ENCODE assay signal across 9 cellular contexts in the genomic region with DNA sequence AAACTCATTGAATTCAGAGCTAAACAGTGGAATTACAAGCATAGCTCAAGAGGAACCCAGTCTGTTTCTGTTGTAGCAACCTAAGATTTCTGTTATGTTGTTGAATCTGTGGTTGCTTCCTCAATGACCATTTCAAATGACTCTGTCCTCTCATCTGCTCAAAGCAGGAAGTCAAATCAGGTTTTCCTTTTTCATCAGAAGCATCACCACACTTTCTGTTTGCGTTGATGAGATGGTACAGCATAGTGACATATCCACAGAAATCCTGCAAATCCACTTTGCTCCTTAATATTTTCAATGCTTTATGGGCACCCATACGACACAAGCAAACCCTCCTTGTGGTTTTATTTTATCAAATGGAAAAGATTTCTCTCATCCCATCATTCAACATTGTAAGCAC. TPM values are rescaled to one million over a fixed set of nuclear protein-coding genes. Genes with fewer than 3 reads are reported as not detected.
DNase-seq lines count a peak whose midpoint lies in the region; ATAC-seq and TF ChIP-seq lines count a peak whose summit lies in the region.
"Had no signal": no experiment of that assay in that cellular context is flagged by ENCODE, and none has a peak within 500 bp of the region (broad histone marks: within the 10 kb centered on the region; RNA-seq: fewer than 3 reads in every experiment).

No MANE protein-coding gene starts in this region.

- H3K36me3 ChIP-seq in SJCRH30, result no peaks in the 10 kb centered on the region
- H3K36me3 ChIP-seq: heart left ventricle had no signal

- POLR2A ChIA-PET in activated CD4-positive, alpha-beta T cell treated with anti-CD3 and anti-CD28 coated beads, Interleukin-2, amount 10 ng/mL, durations not matched to agents 7 days and 5 days (lab: Charles Lee), result interaction anchor here (0.8 to 1.4 kb wide), 7 partner anchors 9 to 37 kb away, joined by 3 to 8 read pairs (median 3); a partner anchor contains a TSS

- peaks cover 56% of the 10 kb centered on the region for H3K4me1 Mint-ChIP-seq in activated CD4-positive, alpha-beta T cell treated with anti-CD3 and anti-CD28 coated beads, Interleukin-2, amount 10 ng/mL, durations not matched to agents 7 days and 5 days
- H3K4me1 Mint-ChIP-seq in activated naive CD4-positive, alpha-beta T cell treated with anti-CD3 and anti-CD28 coated beads, Interleukin-2, amount 10 ng/mL, durations not matched to agents 7 days and 5 days, result peaks cover 58% of the 10 kb centered on the region
- H3K4me1 Mint-ChIP-seq in stimulated activated memory B cell treated with anti-CD40 and anti-IgM and Interleukin-4, amounts not matched to agents 10 μg/mL and 1 μg/mL and 100 μg/mL, for 72 hours, result peaks cover 79% of the 10 kb centered on the region

- H3K4me1 ChIP-seq in SJCRH30, result no peaks in the 10 kb centered on the region

- peaks cover 2% of the 10 kb centered on the region for H3K9me3 Mint-ChIP-seq in activated CD4-positive, alpha-beta T cell treated with anti-CD3 and anti-CD28 coated beads, Interleukin-2, amount 10 ng/mL, durations not matched to agents 7 days and 5 days
- no peaks in the 10 kb centered on the region for H3K9me3 Mint-ChIP-seq in activated naive CD4-positive, alpha-beta T cell treated with anti-CD3 and anti-CD28 coated beads, Interleukin-2, amount 10 ng/mL, durations not matched to agents 7 days and 5 days
- no peaks in the 10 kb centered on the region for H3K9me3 Mint-ChIP-seq in stimulated activated memory B cell treated with anti-CD40 and anti-IgM and Interleukin-4, amounts not matched to agents 10 μg/mL and 1 μg/mL and 100 μg/mL, for 72 hours

- CTCF ChIA-PET in activated CD4-positive, alpha-beta T cell treated with anti-CD3 and anti-CD28 coated beads, Interleukin-2, amount 10 ng/mL, durations not matched to agents 7 days and 5 days (lab: Charles Lee), result interaction anchor here (1.1 to 2.6 kb wide), 4 partner anchors 9 to 22 kb away, joined by 3 to 12 read pairs (median 6); no protein-coding TSS in a partner anchor
- CTCF ChIA-PET in activated naive CD4-positive, alpha-beta T cell treated with anti-CD3 and anti-CD28 coated beads, Interleukin-2, amount 10 ng/mL, durations not matched to agents 7 days and 5 days (lab: Charles Lee), result interaction anchor here (0.9 to 2.0 kb wide), 6 partner anchors 10 to 37 kb away, joined by 3 to 5 read pairs (median 4); a partner anchor contains a TSS

- H3K27ac ChIP-seq in HL-60 (replicated peaks) (peak overlapping the region; percentile 77), SJCRH30 (no peak overlapping the region)

- H3K27ac Mint-ChIP-seq in activated CD4-positive, alpha-beta T cell treated with anti-CD3 and anti-CD28 coated beads, Interleukin-2, amount 10 ng/mL, durations not matched to agents 7 days and 5 days, result peak overlapping the region; percentile 94
- peak overlapping the region; percentile 93 for H3K27ac Mint-ChIP-seq in activated naive CD4-positive, alpha-beta T cell treated with anti-CD3 and anti-CD28 coated beads, Interleukin-2, amount 10 ng/mL, durations not matched to agents 7 days and 5 days
- H3K27ac Mint-ChIP-seq in stimulated activated memory B cell treated with anti-CD40 and anti-IgM and Interleukin-4, amounts not matched to agents 10 μg/mL and 1 μg/mL and 100 μg/mL, for 72 hours, result peak overlapping the region; percentile 91

- H3K4me3 ChIP-seq in HL-60 (replicated peaks; ENCODE audit: insufficient read depth, low read length), result no peak overlapping the region
- no peak overlapping the region for H3K4me3 ChIP-seq in SJCRH30
- H3K4me3 ChIP-seq: heart left ventricle had no signal

- H3K27me3 Mint-ChIP-seq in activated CD4-positive, alpha-beta T cell treated with anti-CD3 and anti-CD28 coated beads, Interleukin-2, amount 10 ng/mL, durations not matched to agents 7 days and 5 days, result no peaks in the 10 kb centered on the region
- peaks cover 3% of the 10 kb centered on the region for H3K27me3 Mint-ChIP-seq in activated naive CD4-positive, alpha-beta T cell treated with anti-CD3 and anti-CD28 coated beads, Interleukin-2, amount 10 ng/mL, durations not matched to agents 7 days and 5 days
- no peaks in the 10 kb centered on the region for H3K27me3 Mint-ChIP-seq in stimulated activated memory B cell treated with anti-CD40 and anti-IgM and Interleukin-4, amounts not matched to agents 10 μg/mL and 1 μg/mL and 100 μg/mL, for 72 hours

- no peaks in the 10 kb centered on the region for H3K9me3 ChIP-seq in SJCRH30 (replicated peaks)
- H3K9me3 ChIP-seq: heart left ventricle had no signal

- peak; percentile 62 for DNase-seq in activated CD4-positive, alpha-beta T cell treated with anti-CD3 and anti-CD28 coated beads, Interleukin-2, amount 10 ng/mL, durations not matched to agents 7 days and 5 days
- DNase-seq in activated CD4-positive, alpha-beta T cell treated with anti-CD3 and anti-CD28 coated beads, Interleukin-2, amount 50 U/mL, for 4 hours, result no peak
- DNase-seq in HL-60 (ENCODE audit: low read depth in 1 of 2, low spot score in 1 of 2) (peak; percentile 23 to 56), COR-L47 (lab: John Stamatoyannopoulos, UW) (no peak), erythroblast (lab: John Stamatoyannopoulos, UW) (no peak), SJCRH30 (no peak)
- no peak for DNase-seq in activated naive CD4-positive, alpha-beta T cell treated with anti-CD3 and anti-CD28 coated beads, Interleukin-2, amount 10 ng/mL, durations not matched to agents 7 days and 5 days
- DNase-seq: heart left ventricle had no signal

- ATAC-seq in stimulated activated memory B cell treated with anti-CD40 and anti-IgM and Interleukin-4, amounts not matched to agents 10 μg/mL and 1 μg/mL and 100 μg/mL, for 72 hours, result peak; percentile 84

- no peak for TF ChIP-seq CTCF in HL-60 (IDR thresholded peaks at IDR 0.05; ENCODE audit: insufficient read depth, low read length)

- H3K36me3 Mint-ChIP-seq in activated CD4-positive, alpha-beta T cell treated with anti-CD3 and anti-CD28 coated beads, Interleukin-2, amount 10 ng/mL, durations not matched to agents 7 days and 5 days (ENCODE audit: low read depth), result peaks cover 8% of the 10 kb centered on the region
- peaks cover 3% of the 10 kb centered on the region for H3K36me3 Mint-ChIP-seq in activated naive CD4-positive, alpha-beta T cell treated with anti-CD3 and anti-CD28 coated beads, Interleukin-2, amount 10 ng/mL, durations not matched to agents 7 days and 5 days
- H3K36me3 Mint-ChIP-seq in stimulated activated memory B cell treated with anti-CD40 and anti-IgM and Interleukin-4, amounts not matched to agents 10 μg/mL and 1 μg/mL and 100 μg/mL, for 72 hours, result no peaks in the 10 kb centered on the region

- no peak for TF ChIP-seq POLR2A in erythroblast (IDR thresholded peaks at IDR 0.05; ENCODE audit: low read length)

- H3K4me3 Mint-ChIP-seq in activated CD4-positive, alpha-beta T cell treated with anti-CD3 and anti-CD28 coated beads, Interleukin-2, amount 10 ng/mL, durations not matched to agents 7 days and 5 days, result peak overlapping the region; percentile 58
- peak overlapping the region; percentile 53 for H3K4me3 Mint-ChIP-seq in activated naive CD4-positive, alpha-beta T cell treated with anti-CD3 and anti-CD28 coated beads, Interleukin-2, amount 10 ng/mL, durations not matched to agents 7 days and 5 days
- peak overlapping the region; percentile 39 for H3K4me3 Mint-ChIP-seq in stimulated activated memory B cell treated with anti-CD40 and anti-IgM and Interleukin-4, amounts not matched to agents 10 μg/mL and 1 μg/mL and 100 μg/mL, for 72 hours

- H3K27me3 ChIP-seq in HL-60 (ENCODE audit: insufficient read depth, poor library complexity, severe bottlenecking) (no peaks in the 10 kb centered on the region), SJCRH30 (no peaks in the 10 kb centered on the region)
- H3K27me3 ChIP-seq: heart left ventricle had no signal

RNA-seq across cellular contexts. Expression of a gene that starts 12.6 kb away (rescaled TPM):
- 100 to 1,000 TPM; 326 to 344 TPM for total RNA-seq in activated CD4-positive, alpha-beta T cell treated with anti-CD3 and anti-CD28 coated beads, Interleukin-2, amount 10 ng/mL, durations not matched to agents 7 days and 5 days
- 25.8 and 28.8 TPM in 2 replicates for total RNA-seq in SJCRH30 (2014; rRNA removed; shearing (Covaris generic))

RNA-seq across cellular contexts. Expression of a gene that starts 13.6 kb away (rescaled TPM):
- 1 to 10 TPM; 2.5 to 3.2 TPM for total RNA-seq in activated CD4-positive, alpha-beta T cell treated with anti-CD3 and anti-CD28 coated beads, Interleukin-2, amount 10 ng/mL, durations not matched to agents 7 days and 5 days
- total RNA-seq in SJCRH30 (2014; rRNA removed; shearing (Covaris generic)), result 0.53 and 1.2 TPM in 2 replicates

RNA-seq across cellular contexts. Expression of a gene that starts 44.4 kb away (rescaled TPM):
- under 1 TPM; 0.15 to 0.31 TPM for total RNA-seq in activated CD4-positive, alpha-beta T cell treated with anti-CD3 and anti-CD28 coated beads, Interleukin-2, amount 10 ng/mL, durations not matched to agents 7 days and 5 days
- total RNA-seq in SJCRH30 (2014; rRNA removed; shearing (Covaris generic)), result not detected in 2 replicates
- total RNA-seq: heart left ventricle had no signal

Comparison
In these comparisons a context has a peak if more than half of its experiments do, and no peak if none do; other contexts are left out.
1. DNase-seq: peak in activated CD4-positive, alpha-beta T cell treated with anti-CD3 and anti-CD28 coated beads, Interleukin-2, amount 10 ng/mL, durations not matched to agents 7 days and 5 days (single experiment) and HL-60 (2 of 2); none in activated CD4-positive, alpha-beta T cell treated with anti-CD3 and anti-CD28 coated beads, Interleukin-2, amount 50 U/mL, for 4 hours (0 of 2), activated naive CD4-positive, alpha-beta T cell treated with anti-CD3 and anti-CD28 coated beads, Interleukin-2, amount 10 ng/mL, durations not matched to agents 7 days and 5 days (single experiment), COR-L47 (single experiment), erythroblast (0 of 2) and SJCRH30 (0 of 2).
2. RNA of a gene that starts 12.6 kb away (total RNA-seq): 326 to 344 TPM in activated CD4-positive, alpha-beta T cell treated with anti-CD3 and anti-CD28 coated beads, Interleukin-2, amount 10 ng/mL, durations not matched to agents 7 days and 5 days; 25.8 to 28.8 TPM in SJCRH30; every median in the first group is over 10 times any median in the second.
3. Peak in every context shown above with its lines, with median percentiles within 50 percentile points of each other: H3K27ac Mint-ChIP-seq and H3K4me3 Mint-ChIP-seq.